ENCODE assay signal across 17 cellular contexts in genomic region chr22:35335468-35335867, GRCh38. TPM values are rescaled to one million over a fixed set of nuclear protein-coding genes. Genes with fewer than 3 reads are reported as not detected.
DNase-seq lines count a peak whose midpoint lies in the region; ATAC-seq, FAIRE-seq and TF ChIP-seq lines count a peak whose summit lies in the region.
"Had no signal": no experiment of that assay in that cellular context is flagged by ENCODE, and none has a peak within 500 bp of the region (broad histone marks: within the 10 kb centered on the region; RNA-seq: fewer than 3 reads in every experiment).

No MANE protein-coding gene starts in this region.

- H3K27me3 Mint-ChIP-seq in activated T-cell treated with anti-CD3 and anti-CD28 coated beads, Interleukin-2, amount 50 U/mL, for 72 hours (ENCODE audit: low read depth): no peaks in the 10 kb centered on the region

- POLR2A ChIA-PET in A549 (lab: Yijun Ruan, JAX): no interaction called here
- POLR2A ChIA-PET in SK-N-SH (lab: Yijun Ruan, JAX): interaction anchor here (0.8 to 2.0 kb wide), 3 partner anchors 10 to 15 kb away, joined by 3 to 6 read pairs (median 3); no protein-coding TSS in a partner anchor
- POLR2A ChIA-PET in GM10248 (lab: Yijun Ruan, JAX): interaction anchor here (0.6 kb wide), 1 partner anchor 20 kb away, joined by 3 read pairs; no protein-coding TSS in a partner anchor

- H3K4me3 Mint-ChIP-seq in activated T-cell treated with anti-CD3 and anti-CD28 coated beads, Interleukin-2, amount 50 U/mL, for 72 hours: no peak overlapping the region

- TF ChIP-seq EP300 in A549 (IDR thresholded peaks at IDR 0.05): no peak
- no peak for TF ChIP-seq EP300 in SK-N-SH (IDR thresholded peaks at IDR 0.05; ENCODE audit: borderline replicate concordance in 1 of 2, low read depth in 1 of 2, low read length in 1 of 2)

- no peak overlapping the region for H2AFZ ChIP-seq in SK-N-SH (ENCODE audit: low read depth)

- H3K27ac Mint-ChIP-seq in activated T-cell treated with anti-CD3 and anti-CD28 coated beads, Interleukin-2, amount 50 U/mL, for 72 hours: no peak overlapping the region

- no peak overlapping the region for H3K9ac ChIP-seq in SK-N-SH

- no peak for TF ChIP-seq POLR2A in A549 (IDR thresholded peaks at IDR 0.05; ENCODE audit: low read length)

- H3K36me3 Mint-ChIP-seq in activated T-cell treated with anti-CD3 and anti-CD28 coated beads, Interleukin-2, amount 50 U/mL, for 72 hours (ENCODE audit: insufficient read depth in 2 of 2): peaks cover 3% of the 10 kb centered on the region in 2 donors

- H3F3A ChIP-seq in SK-N-SH (replicated peaks; ENCODE audit: insufficient read depth): no peaks in the 10 kb centered on the region

- TF ChIP-seq RAD21 in A549 (conservative IDR thresholded peaks at IDR 0.05 in 1 of 2, IDR thresholded peaks at IDR 0.05 in 1 of 2): no peak
- TF ChIP-seq RAD21 in SK-N-SH (IDR thresholded peaks at IDR 0.05; ENCODE audit: low read length): no peak

- no peaks in the 10 kb centered on the region for H3K79me2 ChIP-seq in SK-N-SH (ENCODE audit: insufficient read depth)

- DNase-seq in A549 (ENCODE audit: low read depth in 1 of 2, low spot score in 1 of 2): no peak
- DNase-seq in SK-N-SH: peak; percentile 51
- DNase-seq in right atrium auricular region (ENCODE audit: low spot score): no peak
- no peak for DNase-seq in GM10248 (ENCODE audit: extremely low spot score)
- DNase-seq in activated T-cell treated with anti-CD3 and anti-CD28 coated beads, Interleukin-2, amount 50 U/mL, for 72 hours: no peak
- DNase-seq: anterior cingulate cortex, GDM1, mammary epithelial cell, NCI-H1417, NCI-H748 treated with DMSO at 0.1 percent for 48 hours had no signal

- no peak overlapping the region for H3K4me2 ChIP-seq in A549
- no peak overlapping the region for H3K4me2 ChIP-seq in SK-N-SH

- H3K4me3 ChIP-seq in A549: no peak overlapping the region
- no peak overlapping the region for H3K4me3 ChIP-seq in SK-N-SH (ENCODE audit: low read depth in 2 of 2, low read length in 1 of 2)
- H3K4me3 ChIP-seq in right atrium auricular region: no peak overlapping the region
- H3K4me3 ChIP-seq: GM12878 had no signal

- no peaks in the 10 kb centered on the region for H3K9me3 ChIP-seq in A549
- H3K9me3 ChIP-seq in SK-N-SH: no peaks in the 10 kb centered on the region
- no peaks in the 10 kb centered on the region for H3K9me3 ChIP-seq in right atrium auricular region

- H3K9me3 Mint-ChIP-seq in activated T-cell treated with anti-CD3 and anti-CD28 coated beads, Interleukin-2, amount 50 U/mL, for 72 hours: no peaks in the 10 kb centered on the region

- peaks cover 19% of the 10 kb centered on the region for H3K4me1 Mint-ChIP-seq in activated T-cell treated with anti-CD3 and anti-CD28 coated beads, Interleukin-2, amount 50 U/mL, for 72 hours (ENCODE audit: low read depth)

- no peaks in the 10 kb centered on the region for H3K27me3 ChIP-seq in SK-N-SH (ENCODE audit: insufficient read depth)
- no peaks in the 10 kb centered on the region for H3K27me3 ChIP-seq in right atrium auricular region

- ATAC-seq in A549 (peak; percentile 33 to 39; a peak in 4 of 6 replicates), GM19395 (IDR thresholded peaks at IDR 0.05; ENCODE audit: unreplicated experiment) (no peak)
- ATAC-seq in activated T-cell treated with anti-CD3 and anti-CD28 coated beads, Interleukin-2, amount 50 U/mL, for 72 hours (replicated peaks in 1 of 2): no peak
- ATAC-seq: GM12878 had no signal

- H3K4me1 ChIP-seq in A549: no peaks in the 10 kb centered on the region
- peaks cover 5 to 22% of the 10 kb centered on the region in 2 experiments; a peak in 2 of 4 replicates for H3K4me1 ChIP-seq in SK-N-SH (ENCODE audit: control insufficient read depth in 1 of 2, insufficient read depth in 2 of 2, low read depth in 1 of 2, low read length in 1 of 2)
- peaks cover 0 to 43% of the 10 kb centered on the region in 2 donors for H3K4me1 ChIP-seq in right atrium auricular region

- no peak overlapping the region for H3K27ac ChIP-seq in A549
- H3K27ac ChIP-seq in C4-2B: peak overlapping the region; percentile 4; the same call in 1 of the 2 replicates
- peak overlapping the region in 1 of 2 experiments; percentile 51; a peak in 2 of 4 replicates for H3K27ac ChIP-seq in SK-N-SH (ENCODE audit: low read depth in 2 of 2, low read length in 1 of 2)
- peak overlapping the region; percentile 21 to 54 for H3K27ac ChIP-seq in right atrium auricular region

- 89% methylated on average over 4 of the region's 7 CpGs for WGBS in A549 (ENCODE audit: missing lambda C conversion rate)
- WGBS in SK-N-SH (ENCODE audit: low lambda C conversion rate): 83% methylated on average over 4 of the region's 7 CpGs

- TF ChIP-seq CTCF in A549 (IDR thresholded peaks at IDR 0.05) (no peak), C4-2B (conservative IDR thresholded peaks at IDR 0.05) (no peak), SK-N-SH (IDR thresholded peaks at IDR 0.05) (no peak), right atrium auricular region (IDR thresholded peaks at IDR 0.05) (no peak), GM10248 (IDR thresholded peaks at IDR 0.05; ENCODE audit: control extremely low read depth, extremely low read depth, low read depth, missing control alignments) (no peak)

- no peak for FAIRE-seq in A549 (lab: Jason Lieb, UNC)
- FAIRE-seq: D721Med, GM12878, HTR-8/SVneo, islet of Langerhans, TTC549 had no signal

- CTCF ChIA-PET in A549 (lab: Yijun Ruan, JAX) (interaction anchor here (1.2 to 1.6 kb wide), 2 partner anchors 15 to 16 kb away, joined by 3 to 7 read pairs; no protein-coding TSS in a partner anchor), SK-N-SH (lab: Yijun Ruan, JAX) (interaction anchor here (1.1 to 1.4 kb wide), 4 partner anchors 7 to 95 kb away, joined by 3 to 4 read pairs (median 3); no protein-coding TSS in a partner anchor), GM10248 (lab: Yijun Ruan, JAX) (interaction anchor here (0.7 to 1.4 kb wide), 4 partner anchors 11 to 291 kb away, joined by 3 to 4 read pairs (median 3); no protein-coding TSS in a partner anchor)

- no peaks in the 10 kb centered on the region for H3K9me2 ChIP-seq in SK-N-SH

- no peaks in the 10 kb centered on the region for H4K20me1 ChIP-seq in SK-N-SH (ENCODE audit: insufficient read depth)

- H3K36me3 ChIP-seq in SK-N-SH (replicated peaks in 1 of 2; ENCODE audit: control insufficient read depth in 1 of 2, insufficient read depth in 2 of 2, low read length in 1 of 2) (peaks cover 2 to 23% of the 10 kb centered on the region in 2 experiments), right atrium auricular region (peaks cover 88% of the 10 kb centered on the region)

TF ChIP-seq in A549, 52 proteins besides CTCF, POLR2A, EP300 and RAD21:
- TF ChIP-seq NPAS2 (CRISPR knock-in tag; IDR thresholded peaks at IDR 0.05; ENCODE audit: borderline replicate concordance) (no peak), ZFP36 (IDR thresholded peaks at IDR 0.05; ENCODE audit: borderline replicate concordance, partially characterized antibody) (no peak), SREBF2 (IDR thresholded peaks at IDR 0.05) (no peak), MAZ (IDR thresholded peaks at IDR 0.05; ENCODE audit: borderline replicate concordance, low read depth, low read length) (no peak)
TF ChIP-seq in A549: peak in this region for 0.

TF ChIP-seq in SK-N-SH, 30 proteins besides CTCF, POLR2A, EP300 and RAD21 (continues in another document):
- no peak for TF ChIP-seq GATA2 (CRISPR knock-in tag; IDR thresholded peaks at IDR 0.05)
- TF ChIP-seq FOXJ3 (CRISPR knock-in tag; IDR thresholded peaks at IDR 0.05): no peak
- TF ChIP-seq PBX3 (IDR thresholded peaks at IDR 0.05): no peak
- no peak for TF ChIP-seq POLR2AphosphoS5 (IDR thresholded peaks at IDR 0.05; ENCODE audit: low read depth, low read length)
- no peak for TF ChIP-seq USF1 (IDR thresholded peaks at IDR 0.05; ENCODE audit: borderline replicate concordance, low read depth)
- no peak for TF ChIP-seq EZH2phosphoT487 (IDR thresholded peaks at IDR 0.05; ENCODE audit: borderline replicate concordance, low read depth)

RNA-seq across cellular contexts. Expression of gene TOM1, which starts 35.8 kb away (rescaled TPM):
- polyA plus RNA-seq in A549 (2011; rRNA removed): 16.6 and 26.2 TPM in 2 replicates
- 15.6 and 17.9 TPM in 2 replicates for polyA plus RNA-seq in A549 (2012; cell fraction: cytosol; rRNA removed)
- polyA plus RNA-seq in A549 (2012; cell fraction: nucleus; rRNA removed): 22.7 and 27.2 TPM in 2 replicates
- 11.4 to 16.4 TPM (median 14.5 TPM) in 3 replicates for polyA plus RNA-seq in A549 (2017; fragmentation: RNase III; extraction: RNeasy Plus Mini Kit Qiagen cat#74134 plus additional on column Dnase treatment)
- 56.9 and 61.5 TPM in 2 replicates for polyA minus RNA-seq in A549 (2011; rRNA and poly(A)+ RNA removed)
- 26.9 and 28.7 TPM in 2 replicates for polyA plus RNA-seq in SK-N-SH (2012; rRNA removed)
- polyA plus RNA-seq in SK-N-SH (2012; cell fraction: cytosol; rRNA removed): 14.2 and 18.0 TPM in 2 replicates
- 36.9 and 44.0 TPM in 2 replicates for polyA plus RNA-seq in SK-N-SH (2012; cell fraction: nucleus; rRNA removed)
- 100 to 1,000 TPM; 108 TPM for total RNA-seq in right atrium auricular region
- total RNA-seq in activated T-cell treated with anti-CD3 and anti-CD28 coated beads, Interleukin-2, amount 50 U/mL, for 72 hours: 10 to 100 TPM; 38.4 to 40.4 TPM

RNA-seq across cellular contexts. Expression of gene HMOX1, which starts 45.4 kb away (rescaled TPM):
- polyA plus RNA-seq in A549 (2011; rRNA removed) (97.7 and 129 TPM in 2 replicates), A549 (2017; fragmentation: RNase III; extraction: RNeasy Plus Mini Kit Qiagen cat#74134 plus additional on column Dnase treatment) (374 to 506 TPM (median 426 TPM) in 3 replicates), SK-N-SH (2012; rRNA removed) (12.9 and 13.7 TPM in 2 replicates)
- polyA plus RNA-seq in A549 (2012; cell fraction: cytosol; rRNA removed): 295 and 372 TPM in 2 replicates
- 385 and 449 TPM in 2 replicates for polyA plus RNA-seq in A549 (2012; cell fraction: nucleus; rRNA removed)
- polyA minus RNA-seq in A549 (2011; rRNA and poly(A)+ RNA removed): 71.2 and 79.3 TPM in 2 replicates
- 5.8 and 9.2 TPM in 2 replicates for polyA plus RNA-seq in SK-N-SH (2012; cell fraction: cytosol; rRNA removed)
- polyA plus RNA-seq in SK-N-SH (2012; cell fraction: nucleus; rRNA removed): 11.7 and 13.7 TPM in 2 replicates
- total RNA-seq in right atrium auricular region: 10 to 100 TPM in 1 of 2 donors, 1 to 10 TPM in 1; 1.9 to 11.1 TPM
- total RNA-seq in activated T-cell treated with anti-CD3 and anti-CD28 coated beads, Interleukin-2, amount 50 U/mL, for 72 hours: under 1 TPM; 0.34 to 0.76 TPM

Comparison
In these comparisons a context has a peak if more than half of its experiments do, and no peak if none do; other contexts are left out.
1. ATAC-seq: peak in A549 (2 of 2); none in GM19395 (single experiment) and activated T-cell treated with anti-CD3 and anti-CD28 coated beads, Interleukin-2, amount 50 U/mL, for 72 hours (0 of 2).
2. H3K27ac ChIP-seq: peak in C4-2B (single experiment) and right atrium auricular region (2 of 2); none in A549 (0 of 2).